In the genomic region with DNA sequence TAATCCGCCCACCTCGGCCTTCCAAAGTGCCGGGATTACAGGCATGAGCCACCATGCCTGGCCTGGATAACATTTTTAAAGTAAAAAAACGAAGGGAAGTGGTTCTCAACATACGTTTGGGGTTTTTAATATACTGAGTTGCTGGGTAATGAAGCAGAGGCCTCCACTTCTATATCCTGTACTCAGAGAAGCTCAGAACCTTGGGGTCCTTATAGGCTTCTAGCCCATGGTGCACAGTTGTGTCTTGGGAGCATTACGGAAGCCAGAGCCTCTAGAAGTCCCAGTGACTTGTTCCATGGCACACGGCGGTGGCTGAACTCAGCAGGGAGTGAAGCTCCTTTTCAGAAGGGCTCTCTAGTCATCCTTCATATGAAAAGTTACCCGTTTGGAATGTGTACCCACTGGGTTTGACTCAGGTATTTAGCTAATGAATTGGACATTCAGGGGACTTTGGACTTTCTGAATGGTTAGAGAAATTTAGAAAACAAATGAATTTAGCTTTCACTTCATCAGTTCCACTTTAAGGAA, we compare ENCODE assay signal across 22 cellular contexts.
DNase-seq lines count a peak whose midpoint lies in the region; ATAC-seq, FAIRE-seq and TF ChIP-seq lines count a peak whose summit lies in the region.
"Had no signal": no experiment of that assay in that cellular context is flagged by ENCODE, and none has a peak within 500 bp of the region (broad histone marks: within the 10 kb centered on the region; RNA-seq: fewer than 3 reads in every experiment).

No MANE protein-coding gene starts in this region.

- H3K36me3 ChIP-seq in left ventricle myocardium inferior = peaks cover 97% of the 10 kb centered on the region
- H3K36me3 ChIP-seq in esophagus muscularis mucosa = peaks cover 61 to 100% (median 95%) of the 10 kb centered on the region in 4 donors
- H3K36me3 ChIP-seq in sigmoid colon = peaks cover 30 to 94% (median 64%) of the 10 kb centered on the region in 4 donors

- TF ChIP-seq CTCF in left ventricle myocardium inferior (IDR thresholded peaks at IDR 0.05; ENCODE audit: borderline replicate concordance) = no peak
- no peak for TF ChIP-seq CTCF in esophagus muscularis mucosa (IDR thresholded peaks at IDR 0.05)
- no peak for TF ChIP-seq CTCF in sigmoid colon (IDR thresholded peaks at IDR 0.05)

- TF ChIP-seq POLR2A in esophagus muscularis mucosa (IDR thresholded peaks at IDR 0.05; ENCODE audit: low read depth) = no peak
- TF ChIP-seq POLR2A in sigmoid colon (IDR thresholded peaks at IDR 0.05) = no peak

- no peaks in the 10 kb centered on the region for H3K27me3 ChIP-seq in left ventricle myocardium inferior (ENCODE audit: low read depth)
- no peaks in the 10 kb centered on the region for H3K27me3 ChIP-seq in esophagus muscularis mucosa
- H3K27me3 ChIP-seq in sigmoid colon = no peaks in the 10 kb centered on the region
- H3K27me3 ChIP-seq: ascending aorta, BLaER1 had no signal

- no peak for FAIRE-seq in GM19239 (lab: Jason Lieb, UNC)
- FAIRE-seq: A204.1, HTR-8/SVneo, islet of Langerhans had no signal

- peak overlapping the region; percentile 1 for H3K4me3 ChIP-seq in left ventricle myocardium inferior
- H3K4me3 ChIP-seq in esophagus muscularis mucosa = no peak overlapping the region
- H3K4me3 ChIP-seq in sigmoid colon = no peak overlapping the region
- H3K4me3 ChIP-seq: ascending aorta, BLaER1 had no signal

- ATAC-seq in left ventricle myocardium superior = no peak
- ATAC-seq: natural killer cell had no signal

- H3K4me1 ChIP-seq in left ventricle myocardium inferior = peaks cover 96% of the 10 kb centered on the region
- H3K4me1 ChIP-seq in esophagus muscularis mucosa = peaks cover 18 to 51% (median 29%) of the 10 kb centered on the region in 4 donors
- H3K4me1 ChIP-seq in sigmoid colon = peaks cover 0 to 29% (median 19%) of the 10 kb centered on the region in 4 donors
- H3K4me1 ChIP-seq: ascending aorta had no signal

- no peak for TF ChIP-seq EP300 in esophagus muscularis mucosa (IDR thresholded peaks at IDR 0.05)
- no peak for TF ChIP-seq EP300 in sigmoid colon (IDR thresholded peaks at IDR 0.05)

- DNase-seq in left ventricle myocardium inferior = no peak
- DNase-seq in left ventricle myocardium superior = no peak
- no peak for DNase-seq in esophagus muscularis mucosa (ENCODE audit: extremely low spot score)
- DNase-seq in sigmoid colon = no peak
- no peak for DNase-seq in NCI-H82 (lab: John Stamatoyannopoulos, UW)
- no peak for DNase-seq in GM19239 (ENCODE audit: insufficient read length, low spot score)
- DNase-seq in UCSD-AML1 (lab: John Stamatoyannopoulos, UW; ENCODE audit: unreplicated experiment) = no peak
- DNase-seq in HK-2 (ENCODE audit: unreplicated experiment) = no peak
- DNase-seq: activated CD4-positive, alpha-beta memory T cell treated with anti-CD3 and anti-CD28 coated beads, Interleukin-2, amount 10 ng/mL, durations not matched to agents 7 days and 5 days; activated CD4-positive, CD25-positive, alpha-beta regulatory T cell; activated naive CD4-positive, alpha-beta T cell treated with Interleukin-2 at 50 U/mL for 16 hours; activated T-cell treated with anti-CD3 and anti-CD28 coated beads, Interleukin-2, amount 50 U/mL, for 24 hours; GDM1; Karpas-422; natural killer cell; NCI-H526; trophoblast cell had no signal

- peak overlapping the region; percentile 64 for H3K27ac ChIP-seq in left ventricle myocardium inferior (replicated peaks)
- H3K27ac ChIP-seq in esophagus muscularis mucosa (replicated peaks in 1 of 4) = peak overlapping the region in 3 of 4 donors; percentile 35 to 54 (median 37)
- peak overlapping the region; percentile 29 to 65 (median 56) for H3K27ac ChIP-seq in sigmoid colon
- H3K27ac ChIP-seq: BLaER1 had no signal

- intact Hi-C loops in left ventricle myocardium inferior (cut with micrococcal nuclease) = loop anchor here (10.0 kb wide), 1 partner anchor 113 kb away; no protein-coding TSS in a partner anchor
- intact Hi-C loops in left ventricle myocardium superior (cut with micrococcal nuclease) = loop anchor here (10.0 kb wide), 1 partner anchor 113 kb away; no protein-coding TSS in a partner anchor
- intact Hi-C loops in esophagus muscularis mucosa (cut with DNase I) = no loop called here
- intact Hi-C loops in sigmoid colon (cut with DNase I) = loop anchor here (5.0 kb wide), 2 partner anchors 50 to 110 kb away; no protein-coding TSS in a partner anchor

- no peaks in the 10 kb centered on the region for H3K9me3 ChIP-seq in left ventricle myocardium inferior (replicated peaks)
- H3K9me3 ChIP-seq in esophagus muscularis mucosa = no peaks in the 10 kb centered on the region
- H3K9me3 ChIP-seq in sigmoid colon = no peaks in the 10 kb centered on the region
- H3K9me3 ChIP-seq: ascending aorta, BLaER1 had no signal

- 91% methylated on average over 9 of the region's 9 CpGs for WGBS in esophagus muscularis mucosa
- whole genome bisulfite sequencing in sigmoid colon, 2 donors = 89 to 91% methylated on average over 9 of the region's 9 CpGs
